ENCODE assay signal across 9 cellular contexts in the genomic region with DNA sequence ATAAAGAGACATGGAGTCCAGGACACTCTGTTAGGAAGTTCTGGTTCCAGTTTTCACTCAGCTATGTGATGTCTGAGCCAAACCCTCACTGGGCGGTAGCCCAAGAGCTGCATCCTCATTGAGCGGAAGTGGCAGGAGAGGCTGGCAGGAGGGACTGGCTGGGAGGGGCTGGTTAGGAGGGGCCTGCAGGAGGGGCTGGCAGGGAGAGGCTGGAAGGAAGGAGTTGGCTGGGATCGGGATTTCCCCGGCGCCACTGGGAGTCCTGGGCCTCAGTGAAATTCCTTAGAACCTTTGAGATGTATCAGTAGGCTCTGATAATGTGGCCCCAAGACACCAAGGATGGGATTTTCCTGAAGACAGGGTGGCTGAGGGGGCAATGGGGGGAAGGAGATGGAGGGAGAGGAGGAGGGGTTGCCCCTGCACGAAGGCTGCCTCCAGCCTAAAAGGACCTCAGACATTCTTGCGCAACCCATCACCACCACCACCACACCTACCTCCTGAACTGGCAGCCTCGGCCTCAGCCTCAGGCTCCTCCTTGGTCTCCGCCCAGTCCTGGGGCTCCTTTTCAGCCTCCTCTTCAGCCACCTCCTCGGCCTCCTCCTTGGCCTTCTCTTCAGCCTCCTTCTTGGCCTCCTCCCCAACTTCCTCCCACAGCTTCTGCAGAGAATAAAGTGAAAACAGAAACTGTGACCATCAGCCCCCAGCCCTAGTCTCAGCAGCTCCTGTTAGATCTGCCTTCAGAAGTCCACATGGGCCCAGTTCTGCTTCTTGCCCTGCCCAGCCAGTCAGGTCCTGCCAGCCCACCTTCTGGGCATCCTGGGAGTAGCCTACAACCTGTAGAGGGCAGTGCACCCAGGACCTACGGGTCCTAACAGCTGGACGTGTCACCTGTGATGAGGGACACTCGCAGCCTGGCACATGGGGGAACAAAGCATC. TPM values are rescaled to one million over a fixed set of nuclear protein-coding genes. Genes with fewer than 3 reads are reported as not detected.
DNase-seq lines count a peak whose midpoint lies in the region; ATAC-seq and TF ChIP-seq lines count a peak whose summit lies in the region.
"Had no signal": no experiment of that assay in that cellular context is flagged by ENCODE, and none has a peak within 500 bp of the region (broad histone marks: within the 10 kb centered on the region; RNA-seq: fewer than 3 reads in every experiment).

No MANE protein-coding gene starts in this region.

- no peak overlapping the region for H3K4me3 ChIP-seq in smooth muscle cell

- TF ChIP-seq CTCF in GM12874 (IDR thresholded peaks at IDR 0.05; ENCODE audit: insufficient read depth, low read depth, low read length) (peak; percentile 33), smooth muscle cell (IDR thresholded peaks at IDR 0.05; ENCODE audit: borderline replicate concordance, insufficient read depth, poor library complexity, severe bottlenecking) (peak; percentile 4)

- no peaks in the 10 kb centered on the region for H3K79me2 ChIP-seq in smooth muscle cell (ENCODE audit: low read depth)

- H3K9ac ChIP-seq in smooth muscle cell (ENCODE audit: low read depth) = no peak overlapping the region

- ATAC-seq in SK-N-SH treated with all-trans-retinoic acid at 6 μM for 48 hours (peak; percentile 84), Right ventricle myocardium inferior (peak; percentile 88), HG02884 (IDR thresholded peaks at IDR 0.05; ENCODE audit: unreplicated experiment) (no peak), HG02678 (IDR thresholded peaks at IDR 0.05; ENCODE audit: unreplicated experiment) (no peak)

- no peaks in the 10 kb centered on the region for H3K9me3 ChIP-seq in smooth muscle cell (replicated peaks; ENCODE audit: low read depth)

- no peaks in the 10 kb centered on the region for H3K36me3 ChIP-seq in smooth muscle cell (ENCODE audit: low read depth)

- H3F3A ChIP-seq in smooth muscle cell (ENCODE audit: low read depth) = no peaks in the 10 kb centered on the region

- H2AFZ ChIP-seq in smooth muscle cell (ENCODE audit: low read depth) = no peak overlapping the region

- no peaks in the 10 kb centered on the region for H3K4me1 ChIP-seq in smooth muscle cell (ENCODE audit: low read depth)

- 89% methylated on average over 13 of the region's 13 CpGs for WGBS in smooth muscle cell (ENCODE audit: low lambda C conversion rate)

- intact Hi-C loops in Right ventricle myocardium inferior (cut with DNase I) = loop anchor here (5.0 kb wide), 1 partner anchor 48 kb away; no protein-coding TSS in a partner anchor

- H3K4me2 ChIP-seq in smooth muscle cell = no peak overlapping the region

- no peak overlapping the region for H3K27ac ChIP-seq in smooth muscle cell (ENCODE audit: low read depth)

- no peaks in the 10 kb centered on the region for H3K27me3 ChIP-seq in smooth muscle cell (ENCODE audit: low read depth)

- DNase-seq in Right ventricle myocardium inferior (ENCODE audit: missing footprints) (peak; percentile 89), smooth muscle cell (lab: John Stamatoyannopoulos, UW; ENCODE audit: unreplicated experiment) (no peak), NCI-H1092 (lab: John Stamatoyannopoulos, UW) (no peak)
- no peak for DNase-seq in NK-92 treated with Interleukin-12 subunit alpha and Interleukin-12 subunit beta, amount 100 ng/mL, for 24 hours (lab: John Stamatoyannopoulos, UW)
- DNase-seq: NCI-H524 treated with DMSO at 0.1 percent for 48 hours had no signal

- H4K20me1 ChIP-seq in smooth muscle cell (ENCODE audit: low read depth) = no peaks in the 10 kb centered on the region

TF ChIP-seq in SK-N-SH treated with all-trans-retinoic acid at 6 μM for 48 hours, 23 proteins besides CTCF, POLR2A, EP300 and RAD21:
- TF ChIP-seq ARNTL (CRISPR knock-in tag; IDR thresholded peaks at IDR 0.05; ENCODE audit: borderline replicate concordance, low read depth) (no peak), ZNF8 (CRISPR knock-in tag; IDR thresholded peaks at IDR 0.05) (no peak), PATZ1 (CRISPR knock-in tag; IDR thresholded peaks at IDR 0.05; ENCODE audit: borderline replicate concordance) (no peak), TOX (CRISPR knock-in tag; IDR thresholded peaks at IDR 0.05; ENCODE audit: borderline replicate concordance) (no peak), GLIS3 (CRISPR knock-in tag; IDR thresholded peaks at IDR 0.05) (no peak)
- TF ChIP-seq, protein P1, sequence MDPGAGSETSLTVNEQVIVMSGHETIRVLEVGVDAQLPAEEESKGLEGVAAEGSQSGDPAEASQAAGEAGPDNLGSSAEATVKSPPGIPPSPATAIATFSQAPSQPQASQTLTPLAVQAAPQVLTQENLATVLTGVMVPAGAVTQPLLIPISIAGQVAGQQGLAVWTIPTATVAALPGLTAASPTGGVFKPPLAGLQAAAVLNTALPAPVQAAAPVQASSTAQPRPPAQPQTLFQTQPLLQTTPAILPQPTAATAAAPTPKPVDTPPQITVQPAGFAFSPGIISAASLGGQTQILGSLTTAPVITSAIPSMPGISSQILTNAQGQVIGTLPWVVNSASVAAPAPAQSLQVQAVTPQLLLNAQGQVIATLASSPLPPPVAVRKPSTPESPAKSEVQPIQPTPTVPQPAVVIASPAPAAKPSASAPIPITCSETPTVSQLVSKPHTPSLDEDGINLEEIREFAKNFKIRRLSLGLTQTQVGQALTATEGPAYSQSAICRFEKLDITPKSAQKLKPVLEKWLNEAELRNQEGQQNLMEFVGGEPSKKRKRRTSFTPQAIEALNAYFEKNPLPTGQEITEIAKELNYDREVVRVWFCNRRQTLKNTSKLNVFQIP (CRISPR knock-in tag; IDR thresholded peaks at IDR 0.05; ENCODE audit: borderline replicate concordance, low read depth) = no peak

RNA-seq across cellular contexts. Expression of gene CNGB1, which starts 31.7 kb away (rescaled TPM):
- total RNA-seq in Right ventricle myocardium inferior = not detected
- total RNA-seq in smooth muscle cell = not detected in 2 replicates
- not detected in 2 replicates for polyA plus RNA-seq in smooth muscle cell

Comparison
In these comparisons a context has a peak if more than half of its experiments do, and no peak if none do; other contexts are left out.
1. ATAC-seq: peak in SK-N-SH treated with all-trans-retinoic acid at 6 μM for 48 hours (single experiment) and Right ventricle myocardium inferior (single experiment); none in HG02884 (single experiment) and HG02678 (single experiment).